Comparison of ENCODE assay signal across 1 cellular context in genomic region chr12:104600790-104601739, GRCh38.
TF ChIP-seq lines count a peak whose summit lies in the region.

No MANE protein-coding gene starts in this region.

TF ChIP-seq in K562, 482 proteins besides CTCF, POLR2A, EP300 and RAD21 (continued from another document and continues in another):
- TF ChIP-seq RREB1 (CRISPR knock-in tag; IDR thresholded peaks at IDR 0.05) (no peak), GATAD2A (IDR thresholded peaks at IDR 0.05) (0 out of 2 replicates have a peak, but pooled peaks have one; percentile 13), ZNF436 (CRISPR knock-in tag; IDR thresholded peaks at IDR 0.05) (no peak), E2F8 (IDR thresholded peaks at IDR 0.05; ENCODE audit: low read depth, partially characterized antibody) (no peak), EHMT2 (IDR thresholded peaks at IDR 0.05) (peak; percentile 78), ARID1B (IDR thresholded peaks at IDR 0.05) (peak; percentile 31; the same call in 1 of the 2 replicates), BCLAF1 (IDR thresholded peaks at IDR 0.05; ENCODE audit: borderline replicate concordance in 1 of 2, control insufficient read depth in 1 of 2, low read depth in 2 of 2, low read length in 1 of 2) (peak in 1 of 2 experiments; percentile 77; a peak in 1 of 4 replicates), EP400 (IDR thresholded peaks at IDR 0.05) (peak; percentile 26; the same call in 1 of the 2 replicates), ZNF764 (CRISPR knock-in tag; IDR thresholded peaks at IDR 0.05; ENCODE audit: low read depth) (no peak), ZNF408 (CRISPR knock-in tag; IDR thresholded peaks at IDR 0.05; ENCODE audit: low read depth) (no peak), BRCA1 (IDR thresholded peaks at IDR 0.05) (no peak), BRCA1 (CRISPR knock-in tag; IDR thresholded peaks at IDR 0.05) (no peak), ZBTB26 (CRISPR knock-in tag; IDR thresholded peaks at IDR 0.05) (peak; percentile 96), NUFIP1 (IDR thresholded peaks at IDR 0.05; ENCODE audit: partially characterized antibody) (no peak), MYBL2 (IDR thresholded peaks at IDR 0.05; ENCODE audit: low read depth) (peak; percentile 29; the same call in 1 of the 2 replicates), MYBL2 (CRISPR knock-in tag; IDR thresholded peaks at IDR 0.05; ENCODE audit: borderline replicate concordance) (no peak), VEZF1 (CRISPR knock-in tag; IDR thresholded peaks at IDR 0.05) (no peak), ZBTB5 (IDR thresholded peaks at IDR 0.05) (peak; percentile 67; the same call in 1 of the 2 replicates), SMARCA5 (IDR thresholded peaks at IDR 0.05) (peak; percentile 69; the same call in 1 of the 2 replicates), ARNT (IDR thresholded peaks at IDR 0.05) (peak in 1 of 2 experiments; percentile 48; a peak in 1 of 4 replicates), MTA3 (IDR thresholded peaks at IDR 0.05; ENCODE audit: borderline replicate concordance) (no peak), CBFB (CRISPR knock-in tag; IDR thresholded peaks at IDR 0.05) (no peak), ZNF217 (CRISPR knock-in tag; IDR thresholded peaks at IDR 0.05) (no peak), TBL1XR1 (IDR thresholded peaks at IDR 0.05; ENCODE audit: low read length in 2 of 2) (no peak), NKRF (IDR thresholded peaks at IDR 0.05; ENCODE audit: borderline replicate concordance) (peak; percentile 58; the same call in 1 of the 2 replicates), MCM7 (IDR thresholded peaks at IDR 0.05) (peak in 1 of 2 experiments; percentile 83; a peak in 2 of 4 replicates), COPS2 (conservative IDR thresholded peaks at IDR 0.05) (no peak), SRSF9 (IDR thresholded peaks at IDR 0.05; ENCODE audit: borderline replicate concordance, low read depth, low read length) (no peak), ZFX (CRISPR knock-in tag; IDR thresholded peaks at IDR 0.05) (peak; percentile 69), PPARD (CRISPR knock-in tag; IDR thresholded peaks at IDR 0.05) (no peak), HDAC1 (IDR thresholded peaks at IDR 0.05) (peak in 1 of 2 experiments; percentile 83; a peak in 2 of 4 replicates), ARHGAP35 (IDR thresholded peaks at IDR 0.05; ENCODE audit: partially characterized antibody) (peak; percentile 86), ZBTB49 (CRISPR knock-in tag; IDR thresholded peaks at IDR 0.05; ENCODE audit: borderline replicate concordance) (no peak), KHSRP (IDR thresholded peaks at IDR 0.05) (peak; percentile 57; the same call in 1 of the 2 replicates), MTA2 (IDR thresholded peaks at IDR 0.05; ENCODE audit: low read depth) (peak; percentile 66)
- TF ChIP-seq, protein P1, sequence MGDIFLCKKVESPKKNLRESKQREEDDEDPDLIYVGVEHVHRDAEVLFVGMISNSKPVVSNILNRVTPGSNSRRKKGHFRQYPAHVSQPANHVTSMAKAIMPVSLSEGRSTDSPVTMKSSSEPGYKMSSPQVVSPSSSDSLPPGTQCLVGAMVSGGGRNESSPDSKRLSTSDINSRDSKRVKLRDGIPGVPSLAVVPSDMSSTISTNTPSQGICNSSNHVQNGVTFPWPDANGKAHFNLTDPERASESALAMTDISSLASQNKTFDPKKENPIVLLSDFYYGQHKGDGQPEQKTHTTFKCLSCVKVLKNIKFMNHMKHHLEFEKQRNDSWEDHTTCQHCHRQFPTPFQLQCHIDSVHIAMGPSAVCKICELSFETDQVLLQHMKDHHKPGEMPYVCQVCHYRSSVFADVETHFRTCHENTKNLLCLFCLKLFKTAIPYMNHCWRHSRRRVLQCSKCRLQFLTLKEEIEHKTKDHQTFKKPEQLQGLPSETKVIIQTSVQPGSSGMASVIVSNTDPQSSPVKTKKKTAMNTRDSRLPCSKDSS (IDR thresholded peaks at IDR 0.05; ENCODE audit: low read depth, partially characterized antibody): peak; percentile 66
